In the genomic region with DNA sequence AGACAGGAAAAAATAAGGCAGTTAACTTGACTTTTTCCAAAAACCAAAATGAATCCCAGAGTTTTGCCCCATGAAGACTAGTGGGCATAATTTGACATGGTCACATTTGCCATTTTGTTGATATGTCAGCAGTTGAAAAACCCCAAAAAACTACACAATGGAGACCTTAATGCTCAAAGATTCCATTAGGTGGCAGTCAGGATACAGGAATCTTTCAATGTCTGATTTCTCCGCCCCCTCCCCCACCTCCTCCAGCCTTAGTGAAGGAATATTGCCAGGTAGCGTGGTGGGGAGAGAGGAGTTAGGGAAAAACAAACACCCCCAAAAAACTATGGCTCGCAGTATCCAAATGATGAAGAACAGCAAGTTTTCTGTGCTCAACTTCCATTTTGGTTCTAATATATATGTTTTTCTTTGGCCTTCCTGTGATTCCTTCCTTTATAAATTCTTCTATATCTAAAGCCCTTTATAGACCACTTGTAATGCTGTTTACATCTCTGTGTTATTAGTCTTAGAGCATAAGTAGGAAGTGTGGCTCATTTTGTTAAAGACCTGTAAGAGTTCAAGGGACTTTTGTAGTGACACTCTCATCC, we compare ENCODE assay signal across 8 cellular contexts. TPM values are rescaled to one million over a fixed set of nuclear protein-coding genes. Genes with fewer than 3 reads are reported as not detected.
DNase-seq lines count a peak whose midpoint lies in the region; ATAC-seq and TF ChIP-seq lines count a peak whose summit lies in the region.

No MANE protein-coding gene starts in this region.

- H3K9me3 ChIP-seq in AG04450 (ENCODE audit: control insufficient read depth, insufficient read depth, low read length) = no peaks in the 10 kb centered on the region
- no peaks in the 10 kb centered on the region for H3K9me3 ChIP-seq in liver (ENCODE audit: control insufficient read depth in 4 of 4, low read length in 3 of 4)

- H3K4me3 ChIP-seq in AG04450 (ENCODE audit: low read depth, low read length) (no peak overlapping the region), GM06990 (replicated peaks; ENCODE audit: low read depth, low read length) (no peak overlapping the region), LNCaP clone FGC (ENCODE audit: low read depth, low read length) (no peak overlapping the region), liver (ENCODE audit: low read depth in 1 of 3, low read length in 3 of 3) (no peak overlapping the region)

- CTCF ChIA-PET in AG04450 (lab: Charles Lee) = interaction anchor here (1.0 to 8.5 kb wide), 6 partner anchors 12 to 289 kb away, joined by 5 to 141 read pairs (median 14); no protein-coding TSS in a partner anchor

- no peaks in the 10 kb centered on the region for H3K36me3 ChIP-seq in GM06990 (ENCODE audit: control insufficient read depth, insufficient read depth, low read length)
- H3K36me3 ChIP-seq in liver (ENCODE audit: control insufficient read depth in 4 of 4, insufficient read depth in 3 of 4, low read depth in 1 of 4, low read length in 3 of 4) = no peaks in the 10 kb centered on the region

- peak; percentile 26 for DNase-seq in AG04450 (ENCODE audit: low read depth, low spot score)
- DNase-seq in GM06990 (ENCODE audit: extremely low read depth, insufficient read length) = no peak
- peak; percentile 19 for DNase-seq in LNCaP clone FGC (ENCODE audit: low read depth)
- peak; percentile 22 for DNase-seq in SKM-1 treated with dmso at 0.1 percent for 144 hours (lab: John Stamatoyannopoulos, UW; ENCODE audit: unreplicated experiment)
- DNase-seq in cerebellar cortex (ENCODE audit: low spot score) = peak; percentile 82
- peak; percentile 45 for DNase-seq in stromal cell of bone marrow (ENCODE audit: low read depth)

- peak; percentile 73 for TF ChIP-seq CTCF in AG04450 (IDR thresholded peaks at IDR 0.05; ENCODE audit: low read depth, low read length)
- TF ChIP-seq CTCF in GM06990 (IDR thresholded peaks at IDR 0.05; ENCODE audit: insufficient read depth, low read length, poor library complexity, severe bottlenecking) = peak; percentile 64
- peak; percentile 69 for TF ChIP-seq CTCF in LNCaP clone FGC (IDR thresholded peaks at IDR 0.05; ENCODE audit: control insufficient read depth, extremely low read depth, insufficient read depth)
- TF ChIP-seq CTCF in liver (IDR thresholded peaks at IDR 0.05; ENCODE audit: low read depth, low read length, missing input control) = peak; percentile 77

- H3K9ac ChIP-seq in liver (ENCODE audit: low read depth in 1 of 2, low read length in 2 of 2) = no peak overlapping the region

- POLR2A ChIA-PET in AG04450 (lab: Yijun Ruan, JAX) = no interaction called here

- H3K27me3 ChIP-seq in AG04450 (ENCODE audit: control insufficient read depth, insufficient read depth, low read length) = no peaks in the 10 kb centered on the region
- no peaks in the 10 kb centered on the region for H3K27me3 ChIP-seq in GM06990 (replicated peaks; ENCODE audit: control insufficient read depth, insufficient read depth, low read length)
- no peaks in the 10 kb centered on the region for H3K27me3 ChIP-seq in liver (ENCODE audit: control insufficient read depth in 4 of 4, insufficient read depth in 4 of 4, low read length in 3 of 4)

- peak; percentile 93 to 94 for TF ChIP-seq RAD21 in liver (IDR thresholded peaks at IDR 0.05)

- ATAC-seq in GM18868 (IDR thresholded peaks at IDR 0.05; ENCODE audit: unreplicated experiment) = no peak

- H3K27ac ChIP-seq in AG04450 (ENCODE audit: low read depth, low read length) (no peak overlapping the region), liver (ENCODE audit: low read depth in 1 of 2, low read length in 2 of 2) (no peak overlapping the region)

- H3K4me1 ChIP-seq in liver (ENCODE audit: control insufficient read depth in 4 of 4, insufficient read depth in 4 of 4, low read length in 3 of 4) = no peaks in the 10 kb centered on the region

- 2% methylated on average over 3 of the region's 3 CpGs for WGBS in liver

TF ChIP-seq in liver, 16 proteins besides CTCF, POLR2A, EP300 and RAD21:
- no peak for TF ChIP-seq TAF1 (conservative IDR thresholded peaks at IDR 0.05)
- peak; percentile 46 for TF ChIP-seq YY1 (IDR thresholded peaks at IDR 0.05)

RNA-seq across cellular contexts. Expression of a gene that starts 6.7 kb away (rescaled TPM):
- polyA plus RNA-seq in AG04450 (2011; rRNA removed) (20.1 and 26.4 TPM in 2 replicates), liver (1 to 10 TPM; 4.9 to 5.5 TPM)
- polyA minus RNA-seq in AG04450 (2011; rRNA and poly(A)+ RNA removed) = 8.1 and 9.6 TPM in 2 replicates
- 1 to 10 TPM; 6.4 to 6.8 TPM for total RNA-seq in liver
